In the genomic region with DNA sequence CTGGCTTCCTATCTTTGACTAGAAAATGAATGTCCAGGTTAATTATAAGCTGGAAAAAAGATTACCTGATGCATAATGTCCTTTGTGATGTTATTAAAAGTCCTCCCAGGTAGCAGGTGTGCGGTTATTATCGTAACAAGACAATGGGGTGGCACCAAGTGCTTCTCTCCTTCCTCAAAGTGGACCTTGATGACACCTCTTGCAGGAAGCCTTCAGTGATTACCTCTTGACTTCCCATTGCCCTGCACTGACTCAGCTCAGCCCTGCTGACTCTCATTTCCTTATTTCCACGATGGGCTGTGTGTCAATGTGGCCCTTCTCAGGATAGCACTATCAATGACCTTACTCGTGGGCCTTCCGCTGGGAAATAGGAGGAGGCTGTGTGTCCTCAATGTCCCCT, we compare ENCODE assay signal across 17 cellular contexts.
DNase-seq lines count a peak whose midpoint lies in the region; FAIRE-seq and TF ChIP-seq lines count a peak whose summit lies in the region.
"Had no signal": no experiment of that assay in that cellular context is flagged by ENCODE, and none has a peak within 500 bp of the region (broad histone marks: within the 10 kb centered on the region; RNA-seq: fewer than 3 reads in every experiment).

No MANE protein-coding gene starts in this region.

- no peak overlapping the region for H3K18ac ChIP-seq in mesendoderm (ENCODE audit: low read length)

- H3K56ac ChIP-seq in mesendoderm (ENCODE audit: low read length) = no peak overlapping the region

- H3K9ac ChIP-seq in mesendoderm (ENCODE audit: low read length) = no peak overlapping the region

- no peak overlapping the region for H4K5ac ChIP-seq in mesendoderm (ENCODE audit: low read length)

- H3K79me2 ChIP-seq in mesendoderm (ENCODE audit: control insufficient read depth, insufficient read depth, low read length) = no peaks in the 10 kb centered on the region

- TF ChIP-seq CTCF in bronchial epithelial cell (IDR thresholded peaks at IDR 0.05; ENCODE audit: insufficient read depth, low read length, severe bottlenecking) = no peak

- peak; percentile 7 for FAIRE-seq in bronchial epithelial cell (lab: Jason Lieb, UNC)
- FAIRE-seq: D721Med, GM12891, GM18507 had no signal

- H3K27me3 ChIP-seq in bronchial epithelial cell (ENCODE audit: control insufficient read depth, insufficient read depth, low read length) (no peaks in the 10 kb centered on the region), mesendoderm (ENCODE audit: insufficient read depth, low read length, poor library complexity) (no peaks in the 10 kb centered on the region)

- WGBS in mesendoderm (ENCODE audit: extremely low coverage, insufficient coverage, low lambda C conversion rate) = no CpG with 5 or more reads among the region's 5 CpGs

- H3K79me1 ChIP-seq in mesendoderm (ENCODE audit: low read length) = no peaks in the 10 kb centered on the region

- DNase-seq in CD1c-positive myeloid dendritic cell (ENCODE audit: extremely low spot score) (peak; percentile 42), MV-4-11 (lab: John Stamatoyannopoulos, UW) (peak; percentile 51), bronchial epithelial cell (ENCODE audit: low read depth) (no peak), mesendoderm (no peak), NCI-H748 (lab: John Stamatoyannopoulos, UW; ENCODE audit: unreplicated experiment) (no peak), NCI-H2196 (lab: John Stamatoyannopoulos, UW; ENCODE audit: unreplicated experiment) (no peak)
- DNase-seq: C1 segment of cervical spinal cord; CD4-positive, CD25-positive, alpha-beta regulatory T cell; CD8-positive, alpha-beta T cell; DMS 273 treated with DMSO at 0.1 percent for 48 hours; DMS79 treated with DMSO at 0.1 percent for 48 hours; GF-D8; H9 had no signal

- no peak overlapping the region for H2AK5ac ChIP-seq in mesendoderm (ENCODE audit: low read length)

- H3K4me2 ChIP-seq in mesendoderm (ENCODE audit: low read length) = no peak overlapping the region
- H3K4me2 ChIP-seq: GM23338 had no signal

- no peak overlapping the region for H3K23ac ChIP-seq in mesendoderm (ENCODE audit: low read length)

- H2BK15ac ChIP-seq in mesendoderm (replicated peaks; ENCODE audit: low read depth) = no peak overlapping the region

- H4K8ac ChIP-seq in mesendoderm (ENCODE audit: low read depth, low read length) = no peak overlapping the region

- no peaks in the 10 kb centered on the region for H3K4me1 ChIP-seq in mesendoderm (ENCODE audit: control insufficient read depth, low read depth, low read length)

- H3K4me3 ChIP-seq in bronchial epithelial cell (ENCODE audit: low read depth, low read length) (no peak overlapping the region), mesendoderm (ENCODE audit: low read length) (no peak overlapping the region)
- H3K4me3 ChIP-seq: GM23338 had no signal

- no peak overlapping the region for H3K27ac ChIP-seq in mesendoderm (ENCODE audit: low read depth, low read length)

- H3K36me3 ChIP-seq in bronchial epithelial cell (ENCODE audit: control insufficient read depth, insufficient read depth, low read length) (no peaks in the 10 kb centered on the region), mesendoderm (ENCODE audit: control insufficient read depth, insufficient read depth, low read length) (no peaks in the 10 kb centered on the region)

- H2BK5ac ChIP-seq in mesendoderm (ENCODE audit: low read length) = no peak overlapping the region

- H3K4ac ChIP-seq in mesendoderm (ENCODE audit: low read depth, low read length) = no peak overlapping the region

- no peak overlapping the region for H2BK120ac ChIP-seq in mesendoderm (ENCODE audit: low read depth, low read length)

Comparison
In these comparisons a context has a peak if more than half of its experiments do, and no peak if none do; other contexts are left out.
1. DNase-seq: peak in CD1c-positive myeloid dendritic cell (single experiment) and MV-4-11 (single experiment); none in bronchial epithelial cell (single experiment), mesendoderm (single experiment), NCI-H748 (single experiment) and NCI-H2196 (single experiment).